29 cellular contexts compared by ENCODE assay signal in the genomic region with DNA sequence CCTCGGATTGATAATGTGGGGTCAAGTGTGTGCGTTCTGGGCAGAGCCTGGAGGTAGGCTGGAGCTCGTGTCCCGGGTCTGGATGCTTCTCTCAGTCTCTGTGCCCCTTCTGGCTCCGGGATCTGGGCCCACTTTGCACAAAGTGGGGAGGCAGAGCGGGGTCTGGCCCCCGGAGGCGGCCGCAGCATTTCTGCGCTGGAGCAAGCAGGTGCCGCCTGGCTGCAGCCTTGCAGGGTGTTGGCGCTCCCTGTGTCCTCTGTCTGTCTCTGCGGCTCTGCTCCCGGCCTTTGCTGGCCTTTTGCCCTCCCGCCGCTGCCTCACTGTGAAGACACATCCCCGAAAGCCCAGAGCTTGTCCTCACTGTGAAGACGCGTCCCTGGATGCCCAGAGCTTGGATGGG. TPM values are rescaled to one million over a fixed set of nuclear protein-coding genes. Genes with fewer than 3 reads are reported as not detected.
"Had no signal": no experiment of that assay in that cellular context is flagged by ENCODE, and none has a peak within 500 bp of the region (broad histone marks: within the 10 kb centered on the region; RNA-seq: fewer than 3 reads in every experiment).

No MANE protein-coding gene starts in this region.

- H3K9me3 Mint-ChIP-seq: memory B cell; mesothelial cell of epicardium; naive B cell; natural killer cell treated with Interleukin-12 subunit alpha and Interleukin-12 subunit beta and Interleukin-15 and Interleukin-18, amount 100 ng/mL, for 72 hours; neural crest cell; stimulated activated memory B cell treated with anti-CD40 and anti-IgM and Interleukin-4, amounts not matched to agents 10 μg/mL and 1 μg/mL and 100 μg/mL, for 72 hours; stimulated activated naive CD8-positive, alpha-beta T cell treated with anti-CD3 and anti-CD28 coated beads, Interleukin-15, Interleukin-2, amounts not matched to agents 100 ng/mL and 50 ng/mL, for 24 hours had no signal

- H3K4me3 ChIP-seq: dorsolateral prefrontal cortex, gastrocnemius medialis, heart left ventricle, hepatocyte, lung, mucosa of descending colon, prostate gland, right atrium auricular region, skin epidermis, spleen, thoracic aorta, tibial nerve, upper lobe of left lung had no signal

- H3K9me3 ChIP-seq: gastrocnemius medialis, heart left ventricle, mucosa of descending colon, prostate gland, right atrium auricular region, spleen, thoracic aorta, tibial nerve, upper lobe of left lung had no signal

- H3K27me3 Mint-ChIP-seq: memory B cell; naive B cell; natural killer cell treated with Interleukin-12 subunit alpha and Interleukin-12 subunit beta and Interleukin-15 and Interleukin-18, amount 100 ng/mL, for 72 hours; stimulated activated memory B cell treated with anti-CD40 and anti-IgM and Interleukin-4, amounts not matched to agents 10 μg/mL and 1 μg/mL and 100 μg/mL, for 72 hours; stimulated activated naive CD8-positive, alpha-beta T cell treated with anti-CD3 and anti-CD28 coated beads, Interleukin-15, Interleukin-2, amounts not matched to agents 100 ng/mL and 50 ng/mL, for 24 hours had no signal

- H2AFZ ChIP-seq: hepatocyte had no signal

- ATAC-seq: esophagus mucosa; gastrocnemius medialis; heart left ventricle; left lobe of liver; mucosa of descending colon; natural killer cell treated with Interleukin-12 subunit alpha and Interleukin-12 subunit beta and Interleukin-15 and Interleukin-18, amount 100 ng/mL, for 72 hours; stimulated activated memory B cell treated with anti-CD40 and anti-IgM and Interleukin-4, amounts not matched to agents 10 μg/mL and 1 μg/mL and 100 μg/mL, for 72 hours had no signal

- H3K4me3 Mint-ChIP-seq: memory B cell; mesothelial cell of epicardium; naive B cell; natural killer cell treated with Interleukin-12 subunit alpha and Interleukin-12 subunit beta and Interleukin-15 and Interleukin-18, amount 100 ng/mL, for 72 hours; neural crest cell; stimulated activated memory B cell treated with anti-CD40 and anti-IgM and Interleukin-4, amounts not matched to agents 10 μg/mL and 1 μg/mL and 100 μg/mL, for 72 hours; stimulated activated naive CD8-positive, alpha-beta T cell treated with anti-CD3 and anti-CD28 coated beads, Interleukin-15, Interleukin-2, amounts not matched to agents 100 ng/mL and 50 ng/mL, for 24 hours had no signal

- H3K36me3 ChIP-seq: prostate gland, thoracic aorta, tibial nerve had no signal

- H3K4me1 ChIP-seq: gastrocnemius medialis, prostate gland had no signal

- DNase-seq: cortex of kidney; effector CD4-positive, alpha-beta T cell; foreskin fibroblast; gastrocnemius medialis; heart left ventricle; kidney; mucosa of descending colon; naive B cell; spleen; stimulated activated CD4-positive, alpha-beta T cell treated with anti-CD3 and anti-CD28 coated beads, Interleukin-4, amount 100 ng/mL, for 4 hours had no signal

- H3K79me2 ChIP-seq: hepatocyte had no signal

- H3K27ac Mint-ChIP-seq: memory B cell; mesothelial cell of epicardium; natural killer cell treated with Interleukin-12 subunit alpha and Interleukin-12 subunit beta and Interleukin-15 and Interleukin-18, amount 100 ng/mL, for 72 hours; stimulated activated memory B cell treated with anti-CD40 and anti-IgM and Interleukin-4, amounts not matched to agents 10 μg/mL and 1 μg/mL and 100 μg/mL, for 72 hours; stimulated activated naive CD8-positive, alpha-beta T cell treated with anti-CD3 and anti-CD28 coated beads, Interleukin-15, Interleukin-2, amounts not matched to agents 100 ng/mL and 50 ng/mL, for 24 hours had no signal

- H3K27me3 ChIP-seq: dorsolateral prefrontal cortex, gastrocnemius medialis, heart left ventricle, hepatocyte, right atrium auricular region, spleen, tibial nerve, upper lobe of left lung had no signal

- H3K4me2 ChIP-seq: hepatocyte had no signal

- H3K27ac ChIP-seq: epithelial cell of prostate, gastrocnemius medialis, hepatocyte, prostate gland, right atrium auricular region, thoracic aorta had no signal

- H3K36me3 Mint-ChIP-seq: memory B cell; mesothelial cell of epicardium; naive B cell; natural killer cell treated with Interleukin-12 subunit alpha and Interleukin-12 subunit beta and Interleukin-15 and Interleukin-18, amount 100 ng/mL, for 72 hours had no signal

RNA-seq across cellular contexts. Expression of gene NTSR1, which starts 49.1 kb away (rescaled TPM):
- total RNA-seq: esophagus mucosa; natural killer cell treated with Interleukin-12 subunit alpha and Interleukin-12 subunit beta and Interleukin-15 and Interleukin-18, amount 100 ng/mL, for 72 hours; neural crest cell; osteoblast; thoracic aorta had no signal
- polyA plus RNA-seq: hepatocyte had no signal
